Comparison of ENCODE assay signal across 2 cellular contexts in the genomic region with DNA sequence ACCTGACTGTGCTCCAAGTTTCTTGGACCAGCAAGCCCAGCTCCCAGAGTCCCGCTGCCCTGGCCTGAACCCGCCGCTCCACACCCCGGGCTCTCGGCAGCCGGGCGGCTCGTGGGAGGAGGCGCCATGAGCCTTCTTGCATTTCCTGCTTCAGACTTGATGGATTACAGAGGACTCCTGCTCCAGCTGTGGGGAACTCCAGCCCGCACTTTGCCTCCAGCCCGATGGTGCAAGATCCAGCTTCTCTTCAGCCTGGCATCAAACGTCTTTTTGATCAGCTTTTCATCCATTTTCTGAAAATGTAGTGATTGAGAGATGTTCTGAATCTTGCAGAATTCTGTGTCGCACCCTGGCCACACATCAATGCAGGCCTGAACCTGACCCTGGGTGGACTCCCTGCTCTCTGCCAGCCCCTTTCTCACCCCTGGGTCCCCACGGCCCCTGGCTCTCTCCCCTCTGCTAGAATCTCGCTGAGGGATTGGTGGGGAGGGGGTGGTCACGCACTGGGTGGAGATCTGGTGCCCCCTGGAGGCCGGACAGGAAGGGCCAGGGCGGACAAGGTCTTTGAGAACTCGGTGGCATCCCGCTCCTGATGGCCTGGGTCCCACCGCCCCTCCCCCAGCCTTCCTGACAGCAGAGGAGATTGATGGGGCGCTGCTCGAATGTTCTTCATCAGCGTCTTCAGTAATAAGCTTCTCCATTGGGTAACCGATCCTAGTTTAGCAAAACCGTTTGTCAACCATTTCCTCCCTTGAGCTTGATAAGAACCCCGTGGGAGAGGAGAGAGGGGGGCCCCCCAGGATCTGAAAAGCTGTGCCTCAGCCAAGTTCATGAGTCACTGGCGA.
TF ChIP-seq lines count a peak whose summit lies in the region.

No MANE protein-coding gene starts in this region.

TF ChIP-seq in GM23338, 12 proteins besides CTCF, POLR2A, EP300 and RAD21 (continued from another document):
- TF ChIP-seq, protein P1, sequence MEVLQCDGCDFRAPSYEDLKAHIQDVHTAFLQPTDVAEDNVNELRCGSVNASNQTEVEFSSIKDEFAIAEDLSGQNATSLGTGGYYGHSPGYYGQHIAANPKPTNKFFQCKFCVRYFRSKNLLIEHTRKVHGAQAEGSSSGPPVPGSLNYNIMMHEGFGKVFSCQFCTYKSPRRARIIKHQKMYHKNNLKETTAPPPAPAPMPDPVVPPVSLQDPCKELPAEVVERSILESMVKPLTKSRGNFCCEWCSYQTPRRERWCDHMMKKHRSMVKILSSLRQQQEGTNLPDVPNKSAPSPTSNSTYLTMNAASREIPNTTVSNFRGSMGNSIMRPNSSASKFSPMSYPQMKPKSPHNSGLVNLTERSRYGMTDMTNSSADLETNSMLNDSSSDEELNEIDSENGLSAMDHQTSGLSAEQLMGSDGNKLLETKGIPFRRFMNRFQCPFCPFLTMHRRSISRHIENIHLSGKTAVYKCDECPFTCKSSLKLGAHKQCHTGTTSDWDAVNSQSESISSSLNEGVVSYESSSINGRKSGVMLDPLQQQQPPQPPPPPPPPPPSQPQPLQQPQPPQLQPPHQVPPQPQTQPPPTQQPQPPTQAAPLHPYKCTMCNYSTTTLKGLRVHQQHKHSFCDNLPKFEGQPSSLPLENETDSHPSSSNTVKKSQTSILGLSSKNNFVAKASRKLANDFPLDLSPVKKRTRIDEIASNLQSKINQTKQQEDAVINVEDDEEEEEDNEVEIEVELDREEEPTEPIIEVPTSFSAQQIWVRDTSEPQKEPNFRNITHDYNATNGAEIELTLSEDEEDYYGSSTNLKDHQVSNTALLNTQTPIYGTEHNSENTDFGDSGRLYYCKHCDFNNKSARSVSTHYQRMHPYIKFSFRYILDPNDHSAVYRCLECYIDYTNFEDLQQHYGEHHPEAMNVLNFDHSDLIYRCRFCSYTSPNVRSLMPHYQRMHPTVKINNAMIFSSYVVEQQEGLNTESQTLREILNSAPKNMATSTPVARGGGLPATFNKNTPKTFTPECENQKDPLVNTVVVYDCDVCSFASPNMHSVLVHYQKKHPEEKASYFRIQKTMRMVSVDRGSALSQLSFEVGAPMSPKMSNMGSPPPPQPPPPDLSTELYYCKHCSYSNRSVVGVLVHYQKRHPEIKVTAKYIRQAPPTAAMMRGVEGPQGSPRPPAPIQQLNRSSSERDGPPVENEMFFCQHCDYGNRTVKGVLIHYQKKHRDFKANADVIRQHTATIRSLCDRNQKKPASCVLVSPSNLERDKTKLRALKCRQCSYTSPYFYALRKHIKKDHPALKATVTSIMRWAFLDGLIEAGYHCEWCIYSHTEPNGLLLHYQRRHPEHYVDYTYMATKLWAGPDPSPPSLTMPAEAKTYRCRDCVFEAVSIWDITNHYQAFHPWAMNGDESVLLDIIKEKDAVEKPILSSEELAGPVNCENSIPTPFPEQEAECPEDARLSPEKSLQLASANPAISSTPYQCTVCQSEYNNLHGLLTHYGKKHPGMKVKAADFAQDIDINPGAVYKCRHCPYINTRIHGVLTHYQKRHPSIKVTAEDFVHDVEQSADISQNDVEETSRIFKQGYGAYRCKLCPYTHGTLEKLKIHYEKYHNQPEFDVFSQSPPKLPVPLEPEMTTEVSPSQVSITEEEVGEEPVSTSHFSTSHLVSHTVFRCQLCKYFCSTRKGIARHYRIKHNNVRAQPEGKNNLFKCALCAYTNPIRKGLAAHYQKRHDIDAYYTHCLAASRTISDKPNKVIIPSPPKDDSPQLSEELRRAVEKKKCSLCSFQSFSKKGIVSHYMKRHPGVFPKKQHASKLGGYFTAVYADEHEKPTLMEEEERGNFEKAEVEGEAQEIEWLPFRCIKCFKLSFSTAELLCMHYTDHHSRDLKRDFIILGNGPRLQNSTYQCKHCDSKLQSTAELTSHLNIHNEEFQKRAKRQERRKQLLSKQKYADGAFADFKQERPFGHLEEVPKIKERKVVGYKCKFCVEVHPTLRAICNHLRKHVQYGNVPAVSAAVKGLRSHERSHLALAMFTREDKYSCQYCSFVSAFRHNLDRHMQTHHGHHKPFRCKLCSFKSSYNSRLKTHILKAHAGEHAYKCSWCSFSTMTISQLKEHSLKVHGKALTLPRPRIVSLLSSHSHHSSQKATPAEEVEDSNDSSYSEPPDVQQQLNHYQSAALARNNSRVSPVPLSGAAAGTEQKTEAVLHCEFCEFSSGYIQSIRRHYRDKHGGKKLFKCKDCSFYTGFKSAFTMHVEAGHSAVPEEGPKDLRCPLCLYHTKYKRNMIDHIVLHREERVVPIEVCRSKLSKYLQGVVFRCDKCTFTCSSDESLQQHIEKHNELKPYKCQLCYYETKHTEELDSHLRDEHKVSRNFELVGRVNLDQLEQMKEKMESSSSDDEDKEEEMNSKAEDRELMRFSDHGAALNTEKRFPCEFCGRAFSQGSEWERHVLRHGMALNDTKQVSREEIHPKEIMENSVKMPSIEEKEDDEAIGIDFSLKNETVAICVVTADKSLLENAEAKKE (CRISPR knock-in tag; IDR thresholded peaks at IDR 0.05), result no peak

TF ChIP-seq in HepG2, 621 proteins besides CTCF, POLR2A, EP300 and RAD21 (continued from another document and continues in another):
- TF ChIP-seq ZBTB39 (CRISPR knock-in tag; IDR thresholded peaks at IDR 0.05) (no peak), THYN1 (CRISPR knock-in tag; IDR thresholded peaks at IDR 0.05; ENCODE audit: borderline replicate concordance, low read depth) (no peak), FOSL2 (CRISPR knock-in tag; IDR thresholded peaks at IDR 0.05) (peak; percentile 6; the same call in 1 of the 2 replicates), PITX1 (CRISPR knock-in tag; IDR thresholded peaks at IDR 0.05) (no peak), HOXA7 (CRISPR knock-in tag; IDR thresholded peaks at IDR 0.05) (no peak), TAF15 (IDR thresholded peaks at IDR 0.05; ENCODE audit: low read depth, low read length, poor library complexity, severe bottlenecking) (no peak), ZNF337 (CRISPR knock-in tag; IDR thresholded peaks at IDR 0.05; ENCODE audit: borderline replicate concordance, low read depth) (no peak), KLF6 (CRISPR knock-in tag; IDR thresholded peaks at IDR 0.05) (no peak), U2AF2 (IDR thresholded peaks at IDR 0.05; ENCODE audit: low read depth, low read length) (no peak), SRSF9 (IDR thresholded peaks at IDR 0.05; ENCODE audit: borderline replicate concordance, insufficient read depth, low read depth, low read length, poor library complexity, severe bottlenecking) (no peak), ZNF75D (CRISPR knock-in tag; IDR thresholded peaks at IDR 0.05; ENCODE audit: borderline replicate concordance) (no peak), BCL6 (CRISPR knock-in tag; IDR thresholded peaks at IDR 0.05) (no peak), TCF7L2 (IDR thresholded peaks at IDR 0.05; ENCODE audit: low read depth, low read length) (no peak), TMF1 (CRISPR knock-in tag; IDR thresholded peaks at IDR 0.05; ENCODE audit: low read depth) (no peak)
- TF ChIP-seq, protein P2, sequence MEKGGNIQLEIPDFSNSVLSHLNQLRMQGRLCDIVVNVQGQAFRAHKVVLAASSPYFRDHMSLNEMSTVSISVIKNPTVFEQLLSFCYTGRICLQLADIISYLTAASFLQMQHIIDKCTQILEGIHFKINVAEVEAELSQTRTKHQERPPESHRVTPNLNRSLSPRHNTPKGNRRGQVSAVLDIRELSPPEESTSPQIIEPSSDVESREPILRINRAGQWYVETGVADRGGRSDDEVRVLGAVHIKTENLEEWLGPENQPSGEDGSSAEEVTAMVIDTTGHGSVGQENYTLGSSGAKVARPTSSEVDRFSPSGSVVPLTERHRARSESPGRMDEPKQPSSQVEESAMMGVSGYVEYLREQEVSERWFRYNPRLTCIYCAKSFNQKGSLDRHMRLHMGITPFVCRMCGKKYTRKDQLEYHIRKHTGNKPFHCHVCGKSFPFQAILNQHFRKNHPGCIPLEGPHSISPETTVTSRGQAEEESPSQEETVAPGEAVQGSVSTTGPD (CRISPR knock-in tag; IDR thresholded peaks at IDR 0.05), result no peak
- TF ChIP-seq, protein P3, sequence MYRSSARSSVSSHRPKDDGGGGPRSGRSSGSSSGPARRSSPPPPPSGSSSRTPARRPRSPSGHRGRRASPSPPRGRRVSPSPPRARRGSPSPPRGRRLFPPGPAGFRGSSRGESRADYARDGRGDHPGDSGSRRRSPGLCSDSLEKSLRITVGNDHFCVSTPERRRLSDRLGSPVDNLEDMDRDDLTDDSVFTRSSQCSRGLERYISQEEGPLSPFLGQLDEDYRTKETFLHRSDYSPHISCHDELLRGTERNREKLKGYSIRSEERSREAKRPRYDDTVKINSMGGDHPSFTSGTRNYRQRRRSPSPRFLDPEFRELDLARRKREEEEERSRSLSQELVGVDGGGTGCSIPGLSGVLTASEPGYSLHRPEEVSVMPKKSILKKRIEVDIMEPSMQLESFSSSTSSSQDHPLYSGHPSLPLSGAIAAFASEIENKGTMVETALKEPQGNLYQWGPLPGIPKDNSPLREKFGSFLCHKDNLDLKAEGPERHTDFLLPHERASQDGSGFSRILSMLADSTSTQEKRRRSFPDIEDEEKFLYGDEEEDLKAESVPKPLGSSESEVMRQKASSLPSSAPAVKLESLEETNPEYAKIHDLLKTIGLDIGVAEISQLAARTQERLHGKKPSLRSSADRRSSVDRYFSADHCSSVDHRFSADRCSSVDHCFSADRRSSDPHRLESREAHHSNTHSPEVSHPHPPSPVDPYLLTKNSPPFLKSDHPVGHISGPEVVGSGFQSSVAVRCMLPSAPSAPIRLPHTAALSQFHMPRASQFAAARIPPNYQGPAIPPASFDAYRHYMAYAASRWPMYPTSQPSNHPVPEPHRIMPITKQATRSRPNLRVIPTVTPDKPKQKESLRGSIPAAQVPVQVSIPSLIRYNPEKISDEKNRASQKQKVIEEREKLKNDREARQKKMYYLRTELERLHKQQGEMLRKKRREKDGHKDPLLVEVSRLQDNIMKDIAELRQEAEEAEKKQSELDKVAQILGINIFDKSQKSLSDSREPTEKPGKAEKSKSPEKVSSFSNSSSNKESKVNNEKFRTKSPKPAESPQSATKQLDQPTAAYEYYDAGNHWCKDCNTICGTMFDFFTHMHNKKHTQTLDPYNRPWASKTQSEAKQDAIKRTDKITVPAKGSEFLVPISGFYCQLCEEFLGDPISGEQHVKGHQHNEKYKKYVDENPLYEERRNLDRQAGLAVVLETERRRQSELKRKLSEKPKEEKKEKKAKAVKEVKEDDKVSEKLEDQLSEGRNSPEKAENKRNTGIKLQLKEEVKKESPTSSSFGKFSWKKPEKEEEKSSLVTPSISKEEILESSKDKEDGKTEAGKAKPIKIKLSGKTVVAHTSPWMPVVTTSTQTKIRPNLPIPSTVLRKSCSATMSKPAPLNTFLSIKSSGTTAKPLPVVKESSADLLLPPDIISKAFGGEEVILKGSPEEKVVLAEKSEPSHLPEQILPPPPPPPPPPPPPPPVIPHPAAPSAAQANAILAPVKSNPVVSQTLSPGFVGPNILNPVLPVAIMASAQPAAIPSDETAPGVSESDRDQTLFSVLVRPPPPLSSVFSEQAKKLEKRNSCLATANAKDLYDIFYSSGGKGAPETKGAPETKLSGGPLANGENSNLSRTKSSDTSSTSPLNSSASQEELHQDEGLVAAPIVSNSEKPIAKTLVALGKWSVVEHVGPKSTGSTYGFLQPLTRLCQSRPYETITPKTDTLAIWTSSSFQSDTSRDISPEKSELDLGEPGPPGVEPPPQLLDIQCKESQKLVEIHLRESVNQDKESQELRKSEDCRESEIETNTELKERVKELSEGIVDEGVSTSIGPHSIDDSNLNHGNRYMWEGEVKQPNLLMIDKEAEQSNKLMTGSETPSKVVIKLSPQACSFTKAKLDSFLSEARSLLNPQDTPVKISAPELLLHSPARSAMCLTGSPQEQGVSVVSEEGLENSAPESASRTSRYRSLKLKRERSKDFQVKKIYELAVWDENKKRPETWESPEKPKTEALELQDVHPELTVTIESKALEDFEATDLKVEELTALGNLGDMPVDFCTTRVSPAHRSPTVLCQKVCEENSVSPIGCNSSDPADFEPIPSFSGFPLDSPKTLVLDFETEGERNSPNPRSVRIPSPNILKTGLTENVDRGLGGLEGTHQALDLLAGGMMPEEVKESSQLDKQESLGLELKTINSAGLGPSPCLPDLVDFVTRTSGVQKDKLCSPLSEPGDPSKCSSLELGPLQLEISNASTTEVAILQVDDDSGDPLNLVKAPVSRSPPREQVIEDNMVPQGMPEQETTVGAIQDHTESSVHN (CRISPR knock-in tag; IDR thresholded peaks at IDR 0.05), result no peak
- TF ChIP-seq, protein P4, sequence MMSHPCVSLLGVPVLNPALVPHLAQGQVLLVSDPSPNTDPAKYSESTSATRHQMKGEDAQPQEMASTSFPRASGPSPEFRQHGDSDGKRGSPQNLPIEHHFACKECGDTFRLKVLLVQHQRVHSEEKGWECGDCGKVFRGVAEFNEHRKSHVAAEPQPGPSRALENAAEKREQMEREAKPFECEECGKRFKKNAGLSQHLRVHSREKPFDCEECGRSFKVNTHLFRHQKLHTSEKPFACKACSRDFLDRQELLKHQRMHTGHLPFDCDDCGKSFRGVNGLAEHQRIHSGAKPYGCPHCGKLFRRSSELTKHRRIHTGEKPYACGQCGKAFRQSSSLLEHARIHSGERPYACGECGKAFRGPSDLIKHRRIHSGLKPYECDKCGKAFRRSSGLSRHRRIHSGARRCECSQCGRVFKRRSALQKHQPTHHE (CRISPR knock-in tag; IDR thresholded peaks at IDR 0.05; ENCODE audit: borderline replicate concordance), result no peak
